12 cellular contexts compared by ENCODE assay signal in genomic region chr2:191318037-191318728, GRCh38.
DNase-seq lines count a peak whose midpoint lies in the region; ATAC-seq, FAIRE-seq and TF ChIP-seq lines count a peak whose summit lies in the region.
"Had no signal": no experiment of that assay in that cellular context is flagged by ENCODE, and none has a peak within 500 bp of the region (broad histone marks: within the 10 kb centered on the region; RNA-seq: fewer than 3 reads in every experiment).

No MANE protein-coding gene starts in this region.

- no peak overlapping the region for H4K91ac ChIP-seq in mesenchymal stem cell (ENCODE audit: low read length)
- no peak overlapping the region for H4K91ac ChIP-seq in trophoblast cell (ENCODE audit: low read depth, low read length)

- no peak overlapping the region for H2BK15ac ChIP-seq in mesenchymal stem cell (ENCODE audit: low read depth, poor library complexity, severe bottlenecking)

- no peak for ATAC-seq in esophagus mucosa
- ATAC-seq: K562 had no signal

- H3K36me3 ChIP-seq in ACC112 (ENCODE audit: insufficient read depth, low read length): no peaks in the 10 kb centered on the region
- H3K36me3 ChIP-seq in duodenal mucosa (ENCODE audit: control insufficient read depth in 1 of 2, insufficient read depth in 2 of 2, low read length in 2 of 2): no peaks in the 10 kb centered on the region
- peaks cover 0 to 11% of the 10 kb centered on the region in 2 experiments for H3K36me3 ChIP-seq in mesenchymal stem cell (ENCODE audit: control insufficient read depth in 1 of 2, insufficient read depth in 2 of 2, low read depth in 1 of 2, low read length in 2 of 2)
- no peaks in the 10 kb centered on the region for H3K36me3 ChIP-seq in trophoblast cell (ENCODE audit: control insufficient read depth in 1 of 2, insufficient read depth in 2 of 2, low read length in 2 of 2)
- H3K36me3 ChIP-seq: uterus had no signal

- H2AK5ac ChIP-seq in mesenchymal stem cell (ENCODE audit: low read length, severe bottlenecking) (no peak overlapping the region), trophoblast cell (ENCODE audit: low read length) (no peak overlapping the region)

- H3K23ac ChIP-seq in mesenchymal stem cell (ENCODE audit: low read length in 2 of 2) (no peak overlapping the region), trophoblast cell (ENCODE audit: low read length) (no peak overlapping the region)

- no peak overlapping the region for H2BK120ac ChIP-seq in mesenchymal stem cell (ENCODE audit: low read depth, low read length)
- no peak overlapping the region for H2BK120ac ChIP-seq in trophoblast cell (ENCODE audit: insufficient read depth, low read length, poor library complexity)

- H3K4me2 ChIP-seq in mesenchymal stem cell (ENCODE audit: low read length, poor library complexity, severe bottlenecking) (peak overlapping the region; percentile 7), trophoblast cell (ENCODE audit: low read length) (no peak overlapping the region)

- 44% methylated on average over 3 of the region's 4 CpGs for WGBS in mesenchymal stem cell
- no CpG with 5 or more reads among the region's 4 CpGs for WGBS in trophoblast cell (ENCODE audit: extremely low coverage, insufficient coverage, insufficient read length)

- H3K9me3 ChIP-seq in duodenal mucosa (ENCODE audit: control insufficient read depth in 1 of 2, low read length in 2 of 2): no peaks in the 10 kb centered on the region
- no peaks in the 10 kb centered on the region for H3K9me3 ChIP-seq in mesenchymal stem cell (ENCODE audit: control insufficient read depth, low read length)
- no peaks in the 10 kb centered on the region for H3K9me3 ChIP-seq in trophoblast cell (ENCODE audit: insufficient read depth, low read depth, low read length)
- H3K9me3 ChIP-seq: uterus had no signal

- H3K9ac ChIP-seq in duodenal mucosa (ENCODE audit: low read depth in 1 of 2, low read length in 2 of 2) (peak overlapping the region; percentile 20 to 23), mesenchymal stem cell (ENCODE audit: low read length) (peak overlapping the region; percentile 69), trophoblast cell (ENCODE audit: low read length) (no peak overlapping the region)

- H3K4me3 ChIP-seq in ACC112 (ENCODE audit: low read depth, low read length) (no peak overlapping the region), duodenal mucosa (ENCODE audit: low read depth in 1 of 2, low read length in 2 of 2) (peak overlapping the region; percentile 4 to 9), mesenchymal stem cell (ENCODE audit: insufficient read depth in 1 of 2, low read depth in 1 of 2, low read length in 2 of 2) (peak overlapping the region in 1 of 2 experiments; percentile 8), trophoblast cell (ENCODE audit: low read depth, low read length) (no peak overlapping the region)
- H3K4me3 ChIP-seq: K562, uterus had no signal

- TF ChIP-seq POLR2A in GM12892 (IDR thresholded peaks at IDR 0.05; ENCODE audit: low read depth, low read length): no peak

- H3K14ac ChIP-seq in mesenchymal stem cell (ENCODE audit: low read length in 2 of 2): no peak overlapping the region
- H3K14ac ChIP-seq in trophoblast cell (ENCODE audit: low read length): no peak overlapping the region

- no peak overlapping the region for H2BK5ac ChIP-seq in mesenchymal stem cell (ENCODE audit: low read depth, low read length, poor library complexity, severe bottlenecking)
- no peak overlapping the region for H2BK5ac ChIP-seq in trophoblast cell (ENCODE audit: low read depth, low read length, poor library complexity)

- H3K18ac ChIP-seq in mesenchymal stem cell (ENCODE audit: low read depth in 1 of 2, low read length in 2 of 2): peak overlapping the region in 1 of 2 experiments; percentile 21
- H3K18ac ChIP-seq in trophoblast cell (ENCODE audit: low read length): no peak overlapping the region

- H3K4me1 ChIP-seq in ACC112 (ENCODE audit: control insufficient read depth, insufficient read depth, low read length, unreplicated experiment) (peaks cover 46% of the 10 kb centered on the region), duodenal mucosa (ENCODE audit: control insufficient read depth in 1 of 2, insufficient read depth in 2 of 2, low read length in 2 of 2) (peaks cover 22 to 37% of the 10 kb centered on the region in 2 donors), mesenchymal stem cell (ENCODE audit: control insufficient read depth, insufficient read depth, low read depth, low read length) (peaks cover 5% of the 10 kb centered on the region), trophoblast cell (ENCODE audit: control insufficient read depth in 1 of 2, insufficient read depth in 2 of 2, low read length in 2 of 2) (peaks cover 3 to 9% of the 10 kb centered on the region in 2 experiments)
- H3K4me1 ChIP-seq: uterus had no signal

- H2AFZ ChIP-seq in ACC112 (ENCODE audit: low read length, unreplicated experiment) (no peak overlapping the region), mesenchymal stem cell (ENCODE audit: low read depth, low read length) (no peak overlapping the region), trophoblast cell (ENCODE audit: insufficient read depth, low read length, poor library complexity) (no peak overlapping the region)

- H3K27ac ChIP-seq in ACC112 (ENCODE audit: low read depth, low read length) (peak overlapping the region; percentile 85), duodenal mucosa (ENCODE audit: low read depth, low read length) (no peak overlapping the region), mesenchymal stem cell (ENCODE audit: low read length, poor library complexity, severe bottlenecking) (peak overlapping the region; percentile 58), trophoblast cell (ENCODE audit: low read depth, low read length) (no peak overlapping the region)

- no peak for FAIRE-seq in GM12892 (lab: Jason Lieb, UNC)
- FAIRE-seq: colon, K562 had no signal

- H4K8ac ChIP-seq in mesenchymal stem cell (ENCODE audit: low read length): no peak overlapping the region
- no peak overlapping the region for H4K8ac ChIP-seq in trophoblast cell (ENCODE audit: low read depth, low read length)

- H3K27me3 ChIP-seq in ACC112 (ENCODE audit: insufficient read depth, low read length) (no peaks in the 10 kb centered on the region), duodenal mucosa (ENCODE audit: control insufficient read depth in 1 of 2, insufficient read depth in 2 of 2, low read length in 2 of 2) (no peaks in the 10 kb centered on the region), mesenchymal stem cell (ENCODE audit: control insufficient read depth in 1 of 2, insufficient read depth in 1 of 2, low read length in 2 of 2) (no peaks in the 10 kb centered on the region), trophoblast cell (ENCODE audit: insufficient read depth, low read length) (no peaks in the 10 kb centered on the region)
- H3K27me3 ChIP-seq: uterus had no signal

- no peak overlapping the region for H4K12ac ChIP-seq in trophoblast cell (ENCODE audit: low read depth, low read length)

- H3K4ac ChIP-seq in mesenchymal stem cell (ENCODE audit: low read depth in 1 of 2, low read length in 2 of 2): no peak overlapping the region
- no peak overlapping the region for H3K4ac ChIP-seq in trophoblast cell (ENCODE audit: low read depth, low read length)

- H2BK12ac ChIP-seq in mesenchymal stem cell (ENCODE audit: low read length in 2 of 2) (peak overlapping the region in 1 of 2 experiments; percentile 42), trophoblast cell (ENCODE audit: low read length) (no peak overlapping the region)

- H3K79me2 ChIP-seq in ACC112 (ENCODE audit: control insufficient read depth, insufficient read depth, low read length, unreplicated experiment) (peaks cover 71% of the 10 kb centered on the region), trophoblast cell (ENCODE audit: control insufficient read depth, insufficient read depth, low read length, poor library complexity) (peaks cover 4% of the 10 kb centered on the region)

- DNase-seq in M059J (ENCODE audit: low read depth): peak; percentile 54
- DNase-seq in mesenchymal stem cell: peak; percentile 49
- DNase-seq in GM12892 (ENCODE audit: insufficient read length): no peak
- no peak for DNase-seq in HuH-7 (ENCODE audit: low spot score)
- DNase-seq in trophoblast cell: no peak
- DNase-seq: activated CD4-positive, alpha-beta memory T cell treated with anti-CD3 and anti-CD28 coated beads for 36 hours had no signal

- H3K79me1 ChIP-seq in mesenchymal stem cell (replicated peaks; ENCODE audit: low read length, poor library complexity, severe bottlenecking): peaks cover 5% of the 10 kb centered on the region
- peaks cover 1% of the 10 kb centered on the region for H3K79me1 ChIP-seq in trophoblast cell (ENCODE audit: low read length)

Comparison
In these comparisons a context has a peak if more than half of its experiments do, and no peak if none do; other contexts are left out.
1. H3K27ac ChIP-seq: peak in ACC112 (single experiment) and mesenchymal stem cell (single experiment); none in duodenal mucosa (single experiment) and trophoblast cell (single experiment).
2. H3K4me3 ChIP-seq: peak in duodenal mucosa (2 of 2); none in ACC112 (single experiment) and trophoblast cell (single experiment).
3. DNase-seq: peak in M059J (single experiment) and mesenchymal stem cell (single experiment); none in GM12892 (single experiment), HuH-7 (single experiment) and trophoblast cell (0 of 2).